Comparison of ENCODE assay signal across 4 cellular contexts in genomic region chrX:48659686-48660085, GRCh38. TPM values are rescaled to one million over a fixed set of nuclear protein-coding genes. Genes with fewer than 3 reads are reported as not detected.
DNase-seq lines count a peak whose midpoint lies in the region; TF ChIP-seq lines count a peak whose summit lies in the region.
"Not testable (repeated sequence)": the region's sequence is repeated elsewhere in the genome, so short reads cannot be mapped to it uniquely, and the experiment has no call there.
"Had no signal": no experiment of that assay in that cellular context is flagged by ENCODE, and none has a peak within 500 bp of the region (broad histone marks: within the 10 kb centered on the region; RNA-seq: fewer than 3 reads in every experiment).

No MANE protein-coding gene starts in this region.

- H3K9me3 ChIP-seq in spleen: not testable (repeated sequence)

- WGBS in spleen, 5 donors: 92 to 97% (median 95%) methylated on average over 3 to 30 of the region's 34 CpGs; no CpG with 5 or more reads in 1 of the 5 donors

- DNase-seq in mesenteric fat pad (ENCODE audit: low spot score) (peak; percentile 62), spleen (peak; percentile 53)

- not testable (repeated sequence) for TF ChIP-seq CTCF in spleen (IDR thresholded peaks at IDR 0.05 in 8 of 11, conservative IDR thresholded peaks at IDR 0.05 in 3 of 11)

- H3K27ac ChIP-seq in spleen: not testable (repeated sequence)

- not testable (repeated sequence) for H3K4me3 ChIP-seq in spleen

- H3K36me3 ChIP-seq in spleen: not testable (repeated sequence)

- H3K27me3 ChIP-seq in spleen (replicated peaks in 1 of 7): not testable (repeated sequence)

- intact Hi-C loops in spleen (cut with DNase I; ENCODE audit: low total_unique reads): not testable (repeated sequence)

- not testable (repeated sequence) for TF ChIP-seq POLR2A in spleen (IDR thresholded peaks at IDR 0.05)

- H3K4me1 ChIP-seq in spleen: not testable (repeated sequence)

RNA-seq across cellular contexts. Expression of gene WAS, which starts 23.9 kb away (rescaled TPM):
- total RNA-seq in mesenteric fat pad: 22.0 TPM
- total RNA-seq in spleen: 100 to 1,000 TPM in 5 of 7 donors, 10 to 100 TPM in 2; 99.3 to 169 (median 107) TPM
- polyA plus RNA-seq in spleen: 10 to 100 TPM; 53.5 to 64.8 (median 56.2) TPM
- total RNA-seq: Calu3 had no signal
- polyA plus RNA-seq: AG04450 had no signal

RNA-seq across cellular contexts. Expression of gene SUV39H1, which starts 36.8 kb away (rescaled TPM):
- total RNA-seq in mesenteric fat pad: 5.1 TPM
- 1 to 10 TPM; 6.2 to 9.2 (median 7.4) TPM for total RNA-seq in spleen
- 1 to 10 TPM; 4.0 to 6.7 (median 4.9) TPM for polyA plus RNA-seq in spleen
